ENCODE assay signal across 10 cellular contexts in genomic region chr11:8814923-8815240, GRCh38.
DNase-seq lines count a peak whose midpoint lies in the region; ATAC-seq and TF ChIP-seq lines count a peak whose summit lies in the region.
"Had no signal": no experiment of that assay in that cellular context is flagged by ENCODE, and none has a peak within 500 bp of the region (broad histone marks: within the 10 kb centered on the region; RNA-seq: fewer than 3 reads in every experiment).

No MANE protein-coding gene starts in this region.

- no peak for DNase-seq in AG04450 (ENCODE audit: low read depth, low spot score)
- peak; percentile 55 for DNase-seq in MG63
- DNase-seq in esophagus muscularis mucosa (ENCODE audit: extremely low spot score): no peak
- DNase-seq in osteoblast (ENCODE audit: insufficient read length, low spot score, missing footprints): peak; percentile 91
- no peak for DNase-seq in right cardiac atrium
- DNase-seq in HCEC 1CT: no peak
- DNase-seq: left colon, testis had no signal

- H3K4me1 ChIP-seq in esophagus muscularis mucosa (peaks cover 26 to 38% (median 37%) of the 10 kb centered on the region in 4 donors), osteoblast (ENCODE audit: insufficient read depth, low read length) (peaks cover 48% of the 10 kb centered on the region), right cardiac atrium (ENCODE audit: control insufficient read depth, insufficient read depth, low read length) (no peaks in the 10 kb centered on the region)

- H3K79me2 ChIP-seq in osteoblast (ENCODE audit: insufficient read depth, low read length): peaks cover 1% of the 10 kb centered on the region

- CTCF ChIA-PET in AG04450 (lab: Charles Lee): interaction anchor here (1.2 to 2.9 kb wide), 4 partner anchors 8 to 53 kb away, joined by 3 to 12 read pairs (median 6); no protein-coding TSS in a partner anchor

- POLR2A ChIA-PET in AG04450 (lab: Yijun Ruan, JAX): interaction anchor here (1.2 kb wide), 1 partner anchor 56 kb away, joined by 4 read pairs; no protein-coding TSS in a partner anchor

- ATAC-seq in right cardiac atrium (no peak), HG02981 (IDR thresholded peaks at IDR 0.05; ENCODE audit: unreplicated experiment) (no peak), HG03521 (IDR thresholded peaks at IDR 0.05; ENCODE audit: unreplicated experiment) (no peak)

- H2AFZ ChIP-seq in osteoblast (ENCODE audit: low read length): peak overlapping the region; percentile 32

- TF ChIP-seq EP300 in esophagus muscularis mucosa (IDR thresholded peaks at IDR 0.05): no peak

- H4K20me1 ChIP-seq in osteoblast (ENCODE audit: insufficient read depth, low read length): no peaks in the 10 kb centered on the region

- no peak overlapping the region for H3K4me3 ChIP-seq in AG04450 (ENCODE audit: low read depth, low read length)
- H3K4me3 ChIP-seq in MG63: no peak overlapping the region
- H3K4me3 ChIP-seq in esophagus muscularis mucosa: no peak overlapping the region
- no peak overlapping the region for H3K4me3 ChIP-seq in osteoblast (ENCODE audit: insufficient read depth, low read length)
- no peak overlapping the region for H3K4me3 ChIP-seq in right cardiac atrium (ENCODE audit: low read length)
- H3K4me3 ChIP-seq: testis had no signal

- H3K9me3 ChIP-seq in AG04450 (ENCODE audit: control insufficient read depth, insufficient read depth, low read length) (no peaks in the 10 kb centered on the region), MG63 (no peaks in the 10 kb centered on the region), esophagus muscularis mucosa (no peaks in the 10 kb centered on the region), osteoblast (ENCODE audit: low read depth, low read length) (no peaks in the 10 kb centered on the region), right cardiac atrium (ENCODE audit: control insufficient read depth, low read length) (no peaks in the 10 kb centered on the region)
- H3K9me3 ChIP-seq: testis had no signal

- peak overlapping the region; percentile 29 for H3K4me2 ChIP-seq in osteoblast (ENCODE audit: insufficient read depth, low read length)

- no peaks in the 10 kb centered on the region for H3K36me3 ChIP-seq in MG63
- H3K36me3 ChIP-seq in esophagus muscularis mucosa: no peaks in the 10 kb centered on the region
- H3K36me3 ChIP-seq in osteoblast (ENCODE audit: insufficient read depth, low read length): no peaks in the 10 kb centered on the region

- peak overlapping the region; percentile 21 for H3K27ac ChIP-seq in AG04450 (ENCODE audit: low read depth, low read length)
- peak overlapping the region in 3 of 4 donors; percentile 90 to 95 (median 94) for H3K27ac ChIP-seq in esophagus muscularis mucosa (replicated peaks in 1 of 4)
- H3K27ac ChIP-seq in osteoblast (ENCODE audit: low read depth, low read length): no peak overlapping the region
- no peak overlapping the region for H3K27ac ChIP-seq in right cardiac atrium (ENCODE audit: low read length)

- no peak for TF ChIP-seq CTCF in AG04450 (IDR thresholded peaks at IDR 0.05; ENCODE audit: low read depth, low read length)
- no peak for TF ChIP-seq CTCF in esophagus muscularis mucosa (IDR thresholded peaks at IDR 0.05)
- no peak for TF ChIP-seq CTCF in osteoblast (IDR thresholded peaks at IDR 0.05; ENCODE audit: extremely low read depth, low read depth, low read length)

- 67% methylated on average over 2 of the region's 2 CpGs for WGBS in esophagus muscularis mucosa
- 47% methylated on average over 2 of the region's 2 CpGs for WGBS in right cardiac atrium

- no peak for TF ChIP-seq POLR2A in esophagus muscularis mucosa (IDR thresholded peaks at IDR 0.05; ENCODE audit: low read depth)

- intact Hi-C loops in esophagus muscularis mucosa (cut with DNase I) (loop anchor here (5.0 to 10.0 kb wide), 3 partner anchors 57 to 220 kb away; partner anchors contain the start of genes AKIP1 and STK33), right cardiac atrium (cut with DNase I) (no loop called here)

- H3K27me3 ChIP-seq in AG04450 (ENCODE audit: control insufficient read depth, insufficient read depth, low read length) (no peaks in the 10 kb centered on the region), MG63 (no peaks in the 10 kb centered on the region), esophagus muscularis mucosa (no peaks in the 10 kb centered on the region), osteoblast (ENCODE audit: insufficient read depth, low read length) (no peaks in the 10 kb centered on the region), right cardiac atrium (ENCODE audit: control insufficient read depth, insufficient read depth) (no peaks in the 10 kb centered on the region)
- H3K27me3 ChIP-seq: testis had no signal

Comparison
In these comparisons a context has a peak if more than half of its experiments do, and no peak if none do; other contexts are left out.
1. DNase-seq: peak in MG63 (single experiment) and osteoblast (single experiment); none in AG04450 (single experiment), esophagus muscularis mucosa (single experiment), right cardiac atrium (0 of 3) and HCEC 1CT (single experiment).
2. H3K27ac ChIP-seq: peak in AG04450 (single experiment) and esophagus muscularis mucosa (3 of 4); none in osteoblast (single experiment) and right cardiac atrium (single experiment).